ENCODE assay signal across 1 cellular context in the genomic region with DNA sequence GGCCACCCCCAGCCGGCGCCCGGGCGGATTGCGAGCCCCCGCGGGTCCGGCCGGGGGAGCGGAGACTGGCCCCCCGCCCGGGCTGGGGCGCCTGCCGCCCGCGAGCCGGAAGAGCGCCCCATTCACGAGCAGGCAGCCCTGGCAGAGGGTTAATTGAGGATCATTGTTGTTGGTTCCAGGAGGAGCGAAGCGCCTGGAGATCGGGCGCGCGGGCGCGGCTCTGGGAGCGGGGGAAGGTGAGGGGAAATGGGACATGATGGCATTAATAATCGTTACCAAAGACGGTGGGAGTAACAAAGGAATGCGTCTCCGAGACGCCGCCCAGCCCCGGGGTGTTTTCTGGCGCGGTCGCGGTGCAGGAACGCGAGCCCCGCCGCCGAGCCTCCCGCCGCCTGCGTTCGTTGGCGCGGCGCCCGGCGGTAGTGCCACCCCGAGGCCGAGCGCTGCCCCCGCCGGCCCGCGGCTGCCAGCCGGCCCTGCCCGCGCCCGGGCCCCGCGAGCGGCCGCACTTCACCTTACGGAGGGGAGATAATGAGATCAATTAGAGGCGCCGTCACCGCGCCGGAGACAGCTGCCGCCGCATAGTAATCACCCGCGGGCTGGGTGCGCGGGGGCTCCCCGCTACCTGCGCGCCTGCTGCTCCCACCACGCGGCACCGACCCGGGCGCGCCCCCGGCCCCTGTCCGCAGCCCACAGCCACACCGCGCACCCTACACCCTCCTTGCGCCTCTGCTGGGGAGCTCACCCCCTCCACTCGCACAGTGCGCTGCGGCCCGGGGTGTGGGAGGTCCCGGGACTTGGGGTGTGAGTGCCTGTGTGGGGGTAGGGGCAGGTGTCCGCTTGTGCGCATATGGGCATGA.
TF ChIP-seq lines count a peak whose summit lies in the region.

No MANE protein-coding gene starts in this region.

TF ChIP-seq in HEK293, 187 proteins besides CTCF, POLR2A, EP300 and RAD21 (continued from another document):
- TF ChIP-seq, protein P1, sequence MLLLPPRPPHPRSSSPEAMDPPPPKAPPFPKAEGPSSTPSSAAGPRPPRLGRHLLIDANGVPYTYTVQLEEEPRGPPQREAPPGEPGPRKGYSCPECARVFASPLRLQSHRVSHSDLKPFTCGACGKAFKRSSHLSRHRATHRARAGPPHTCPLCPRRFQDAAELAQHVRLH (tag by site-specific recombination; IDR thresholded peaks at IDR 0.05) = no peak
TF ChIP-seq in HEK293: peak in this region for 16.
